Comparison of ENCODE assay signal across 14 cellular contexts in the genomic region with DNA sequence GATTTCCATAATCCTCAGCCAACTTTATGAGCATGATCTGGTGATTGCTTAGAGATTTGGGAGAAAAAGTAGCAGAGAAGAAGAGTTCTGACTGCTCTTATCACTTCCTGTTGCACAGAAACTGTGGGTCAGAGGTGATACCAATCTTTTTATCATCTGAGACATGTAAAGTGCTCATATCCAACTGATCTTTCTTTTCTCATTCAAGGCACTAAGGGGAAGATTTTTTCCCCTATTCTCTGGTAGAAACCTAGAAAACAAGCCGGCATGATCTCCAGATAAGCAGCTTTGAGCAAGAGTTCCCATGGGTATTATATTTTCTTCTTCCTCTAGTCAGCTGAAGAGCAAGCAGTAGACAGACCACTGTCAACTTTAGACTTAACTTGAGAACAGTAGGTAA. TPM values are rescaled to one million over a fixed set of nuclear protein-coding genes. Genes with fewer than 3 reads are reported as not detected.
DNase-seq lines count a peak whose midpoint lies in the region; ATAC-seq and TF ChIP-seq lines count a peak whose summit lies in the region.
"Had no signal": no experiment of that assay in that cellular context is flagged by ENCODE, and none has a peak within 500 bp of the region (broad histone marks: within the 10 kb centered on the region; RNA-seq: fewer than 3 reads in every experiment).

No MANE protein-coding gene starts in this region.

- DNase-seq in activated CD4-positive, alpha-beta T cell treated with anti-CD3 and anti-CD28 coated beads, Interleukin-2, amount 10 ng/mL, durations not matched to agents 24 days and 14 days = peak; percentile 51
- no peak for DNase-seq in activated CD4-positive, alpha-beta T cell treated with anti-CD3 and anti-CD28 coated beads, Interleukin-2, amount 50 U/mL, for 4 hours
- peak; percentile 49 for DNase-seq in Jurkat, Clone E6-1 (ENCODE audit: low read depth, low spot score)
- DNase-seq in activated T-helper 2 cell treated with anti-CD3 and anti-CD28 coated beads, Interferon-gamma antibody, Interleukin-2, Interleukin-4, amounts not matched to agents 10 μg/mL and 5 μg/mL and 100 μg/mL, durations not matched to agents 14 hours and 24 hours and 36 hours (ENCODE audit: low spot score) = no peak
- DNase-seq in osteoblast (ENCODE audit: insufficient read length, low spot score, missing footprints) (no peak), activated gamma-delta T cell treated with Interleukin-2 at 50 U/mL for 16 hours (no peak), NCI-H510A (lab: John Stamatoyannopoulos, UW) (no peak), left cardiac atrium (no peak)
- DNase-seq: Calu3, esophagus squamous epithelium, NCI-H2029 treated with DMSO at 0.1 percent for 48 hours, nucleus accumbens, thyroid gland had no signal

- H3K4me1 ChIP-seq in osteoblast (ENCODE audit: insufficient read depth, low read length) = peaks cover 27% of the 10 kb centered on the region
- H3K4me1 ChIP-seq: A549, esophagus squamous epithelium, thyroid gland had no signal

- H3K36me3 ChIP-seq in osteoblast (ENCODE audit: insufficient read depth, low read length) = no peaks in the 10 kb centered on the region
- H3K36me3 ChIP-seq: esophagus squamous epithelium, thyroid gland had no signal

- no peaks in the 10 kb centered on the region for H4K20me1 ChIP-seq in osteoblast (ENCODE audit: insufficient read depth, low read length)

- intact Hi-C loops in activated CD4-positive, alpha-beta T cell treated with anti-CD3 and anti-CD28 coated beads, Interleukin-2, amount 10 ng/mL, durations not matched to agents 24 days and 14 days (cut with micrococcal nuclease) = loop anchor here (1.0 kb wide), 5 partner anchors 24 to 946 kb away; a partner anchor contains a TSS
- intact Hi-C loops in activated T-helper 2 cell treated with anti-CD3 and anti-CD28 coated beads, Interferon-gamma antibody, Interleukin-2, Interleukin-4, amounts not matched to agents 10 μg/mL and 5 μg/mL and 100 μg/mL, durations not matched to agents 14 hours and 24 hours and 36 hours (cut with micrococcal nuclease) = loop anchor here (1.0 to 2.0 kb wide), 7 partner anchors 24 to 689 kb away; a partner anchor contains a TSS
- intact Hi-C loops in left cardiac atrium (cut with DNase I) = no loop called here

- H3K9me3 ChIP-seq in osteoblast (ENCODE audit: low read depth, low read length) = no peaks in the 10 kb centered on the region
- H3K9me3 ChIP-seq: A549, esophagus squamous epithelium, thyroid gland had no signal

- no peak for TF ChIP-seq CTCF in osteoblast (IDR thresholded peaks at IDR 0.05; ENCODE audit: extremely low read depth, low read depth, low read length)

- H3K4me1 Mint-ChIP-seq in activated CD4-positive, alpha-beta T cell treated with anti-CD3 and anti-CD28 coated beads, Interleukin-2, amount 10 ng/mL, durations not matched to agents 24 days and 14 days = peaks cover 20% of the 10 kb centered on the region
- H3K4me1 Mint-ChIP-seq in activated T-helper 2 cell treated with anti-CD3 and anti-CD28 coated beads, Interferon-gamma antibody, Interleukin-2, Interleukin-4, amounts not matched to agents 10 μg/mL and 5 μg/mL and 100 μg/mL, durations not matched to agents 14 hours and 24 hours and 36 hours (ENCODE audit: low read depth) = peaks cover 30% of the 10 kb centered on the region

- H3K4me3 ChIP-seq in Jurkat, Clone E6-1 (ENCODE audit: low read length) = no peak overlapping the region
- no peak overlapping the region for H3K4me3 ChIP-seq in osteoblast (ENCODE audit: insufficient read depth, low read length)
- H3K4me3 ChIP-seq: A549, esophagus squamous epithelium, thyroid gland had no signal

- peak overlapping the region; percentile 78 for H3K27ac Mint-ChIP-seq in activated CD4-positive, alpha-beta T cell treated with anti-CD3 and anti-CD28 coated beads, Interleukin-2, amount 10 ng/mL, durations not matched to agents 24 days and 14 days
- H3K27ac Mint-ChIP-seq in activated T-helper 2 cell treated with anti-CD3 and anti-CD28 coated beads, Interferon-gamma antibody, Interleukin-2, Interleukin-4, amounts not matched to agents 10 μg/mL and 5 μg/mL and 100 μg/mL, durations not matched to agents 14 hours and 24 hours and 36 hours = peak overlapping the region; percentile 65

- no peaks in the 10 kb centered on the region for H3K9me3 Mint-ChIP-seq in activated CD4-positive, alpha-beta T cell treated with anti-CD3 and anti-CD28 coated beads, Interleukin-2, amount 10 ng/mL, durations not matched to agents 24 days and 14 days
- H3K9me3 Mint-ChIP-seq in activated T-helper 2 cell treated with anti-CD3 and anti-CD28 coated beads, Interferon-gamma antibody, Interleukin-2, Interleukin-4, amounts not matched to agents 10 μg/mL and 5 μg/mL and 100 μg/mL, durations not matched to agents 14 hours and 24 hours and 36 hours = no peaks in the 10 kb centered on the region

- H3K27me3 ChIP-seq in osteoblast (ENCODE audit: insufficient read depth, low read length) = no peaks in the 10 kb centered on the region
- H3K27me3 ChIP-seq: esophagus squamous epithelium, thyroid gland had no signal

- no peak for ATAC-seq in left cardiac atrium
- ATAC-seq: A549 had no signal

- no peaks in the 10 kb centered on the region for H3K79me2 ChIP-seq in osteoblast (ENCODE audit: insufficient read depth, low read length)

- peak overlapping the region; percentile 57 for H3K4me2 ChIP-seq in osteoblast (ENCODE audit: insufficient read depth, low read length)
- H3K4me2 ChIP-seq: A549 had no signal

- H3K27ac ChIP-seq in osteoblast (ENCODE audit: low read depth, low read length) = peak overlapping the region; percentile 91
- H3K27ac ChIP-seq: A549, esophagus squamous epithelium, thyroid gland had no signal

- no peaks in the 10 kb centered on the region for H3K27me3 Mint-ChIP-seq in activated CD4-positive, alpha-beta T cell treated with anti-CD3 and anti-CD28 coated beads, Interleukin-2, amount 10 ng/mL, durations not matched to agents 24 days and 14 days
- H3K27me3 Mint-ChIP-seq in activated T-helper 2 cell treated with anti-CD3 and anti-CD28 coated beads, Interferon-gamma antibody, Interleukin-2, Interleukin-4, amounts not matched to agents 10 μg/mL and 5 μg/mL and 100 μg/mL, durations not matched to agents 14 hours and 24 hours and 36 hours (ENCODE audit: low read depth) = no peaks in the 10 kb centered on the region

- no peaks in the 10 kb centered on the region for H3K36me3 Mint-ChIP-seq in activated CD4-positive, alpha-beta T cell treated with anti-CD3 and anti-CD28 coated beads, Interleukin-2, amount 10 ng/mL, durations not matched to agents 24 days and 14 days (ENCODE audit: low read depth)
- H3K36me3 Mint-ChIP-seq in activated T-helper 2 cell treated with anti-CD3 and anti-CD28 coated beads, Interferon-gamma antibody, Interleukin-2, Interleukin-4, amounts not matched to agents 10 μg/mL and 5 μg/mL and 100 μg/mL, durations not matched to agents 14 hours and 24 hours and 36 hours (ENCODE audit: low read depth) = peaks cover 3% of the 10 kb centered on the region

- H2AFZ ChIP-seq in osteoblast (ENCODE audit: low read length) = peak overlapping the region; percentile 13

- H3K4me3 Mint-ChIP-seq in activated CD4-positive, alpha-beta T cell treated with anti-CD3 and anti-CD28 coated beads, Interleukin-2, amount 10 ng/mL, durations not matched to agents 24 days and 14 days = no peak overlapping the region
- peak overlapping the region; percentile 3 for H3K4me3 Mint-ChIP-seq in activated T-helper 2 cell treated with anti-CD3 and anti-CD28 coated beads, Interferon-gamma antibody, Interleukin-2, Interleukin-4, amounts not matched to agents 10 μg/mL and 5 μg/mL and 100 μg/mL, durations not matched to agents 14 hours and 24 hours and 36 hours (ENCODE audit: low read depth)

RNA-seq across cellular contexts. Expression of a gene that starts 29.0 kb away (rescaled TPM):
- 0.33 and 0.56 TPM in 2 replicates for total RNA-seq in activated CD4-positive, alpha-beta T cell treated with anti-CD3 and anti-CD28 coated beads, Interleukin-2, amount 10 ng/mL, durations not matched to agents 24 days and 14 days
- not detected for polyA plus RNA-seq in Jurkat, Clone E6-1 (2012; ENCODE audit: insufficient read depth, insufficient read length)
- total RNA-seq in activated T-helper 2 cell treated with anti-CD3 and anti-CD28 coated beads, Interferon-gamma antibody, Interleukin-2, Interleukin-4, amounts not matched to agents 10 μg/mL and 5 μg/mL and 100 μg/mL, durations not matched to agents 14 hours and 24 hours and 36 hours = 0.11 and 0.14 TPM in 2 replicates
- 0.29 and 0.36 TPM in 2 replicates for total RNA-seq in osteoblast
- under 1 TPM in 1 of 2 donors, not detected in 1; 0.10 TPM for total RNA-seq in left cardiac atrium
- total RNA-seq: esophagus squamous epithelium had no signal

RNA-seq across cellular contexts. Expression of a gene that starts 36.0 kb away (rescaled TPM):
- total RNA-seq in activated CD4-positive, alpha-beta T cell treated with anti-CD3 and anti-CD28 coated beads, Interleukin-2, amount 10 ng/mL, durations not matched to agents 24 days and 14 days = 3.2 and 4.1 TPM in 2 replicates
- polyA plus RNA-seq in Jurkat, Clone E6-1 (2012; ENCODE audit: insufficient read depth, insufficient read length) = 8.5 TPM
- total RNA-seq in activated T-helper 2 cell treated with anti-CD3 and anti-CD28 coated beads, Interferon-gamma antibody, Interleukin-2, Interleukin-4, amounts not matched to agents 10 μg/mL and 5 μg/mL and 100 μg/mL, durations not matched to agents 14 hours and 24 hours and 36 hours = 4.0 and 4.6 TPM in 2 replicates
- total RNA-seq in osteoblast = 10.5 and 13.0 TPM in 2 replicates
- 1 to 10 TPM; 2.3 to 3.9 TPM for total RNA-seq in left cardiac atrium

RNA-seq across cellular contexts. Expression of a gene that starts 36.1 kb away (rescaled TPM):
- 61.2 and 69.5 TPM in 2 replicates for total RNA-seq in activated CD4-positive, alpha-beta T cell treated with anti-CD3 and anti-CD28 coated beads, Interleukin-2, amount 10 ng/mL, durations not matched to agents 24 days and 14 days
- 29.9 TPM for polyA plus RNA-seq in Jurkat, Clone E6-1 (2012; ENCODE audit: insufficient read depth, insufficient read length)
- 60.2 and 61.6 TPM in 2 replicates for total RNA-seq in activated T-helper 2 cell treated with anti-CD3 and anti-CD28 coated beads, Interferon-gamma antibody, Interleukin-2, Interleukin-4, amounts not matched to agents 10 μg/mL and 5 μg/mL and 100 μg/mL, durations not matched to agents 14 hours and 24 hours and 36 hours
- total RNA-seq in osteoblast (177 and 195 TPM in 2 replicates), left cardiac atrium (10 to 100 TPM; 54.6 to 56.7 TPM)

RNA-seq across cellular contexts. Expression of a gene that starts 55.7 kb away (rescaled TPM):
- total RNA-seq in activated CD4-positive, alpha-beta T cell treated with anti-CD3 and anti-CD28 coated beads, Interleukin-2, amount 10 ng/mL, durations not matched to agents 24 days and 14 days = 4.0 and 4.2 TPM in 2 replicates
- 45.5 TPM for polyA plus RNA-seq in Jurkat, Clone E6-1 (2012; ENCODE audit: insufficient read depth, insufficient read length)
- total RNA-seq in activated T-helper 2 cell treated with anti-CD3 and anti-CD28 coated beads, Interferon-gamma antibody, Interleukin-2, Interleukin-4, amounts not matched to agents 10 μg/mL and 5 μg/mL and 100 μg/mL, durations not matched to agents 14 hours and 24 hours and 36 hours = 0.94 and 2.9 TPM in 2 replicates
- total RNA-seq in osteoblast = 2.7 and 4.3 TPM in 2 replicates
- total RNA-seq in left cardiac atrium = 1 to 10 TPM; 2.5 to 4.3 TPM

Comparison
In these comparisons a context has a peak if more than half of its experiments do, and no peak if none do; other contexts are left out.
1. DNase-seq: peak in activated CD4-positive, alpha-beta T cell treated with anti-CD3 and anti-CD28 coated beads, Interleukin-2, amount 10 ng/mL, durations not matched to agents 24 days and 14 days (single experiment) and Jurkat, Clone E6-1 (single experiment); none in activated CD4-positive, alpha-beta T cell treated with anti-CD3 and anti-CD28 coated beads, Interleukin-2, amount 50 U/mL, for 4 hours (0 of 2), activated T-helper 2 cell treated with anti-CD3 and anti-CD28 coated beads, Interferon-gamma antibody, Interleukin-2, Interleukin-4, amounts not matched to agents 10 μg/mL and 5 μg/mL and 100 μg/mL, durations not matched to agents 14 hours and 24 hours and 36 hours (single experiment), osteoblast (single experiment), activated gamma-delta T cell treated with Interleukin-2 at 50 U/mL for 16 hours (single experiment), NCI-H510A (single experiment) and left cardiac atrium (single experiment).
2. intact Hi-C loops: an anchor here in activated CD4-positive, alpha-beta T cell treated with anti-CD3 and anti-CD28 coated beads, Interleukin-2, amount 10 ng/mL, durations not matched to agents 24 days and 14 days (1.0 kb wide) and activated T-helper 2 cell treated with anti-CD3 and anti-CD28 coated beads, Interferon-gamma antibody, Interleukin-2, Interleukin-4, amounts not matched to agents 10 μg/mL and 5 μg/mL and 100 μg/mL, durations not matched to agents 14 hours and 24 hours and 36 hours (1.0 to 2.0 kb wide); none called in left cardiac atrium.